ENCODE assay signal across 1 cellular context in genomic region chr16:57600952-57601580, GRCh38.
TF ChIP-seq lines count a peak whose summit lies in the region.

No MANE protein-coding gene starts in this region.

TF ChIP-seq in GM12878, 131 proteins besides CTCF, POLR2A, EP300 and RAD21:
- no peak for TF ChIP-seq ZNF384 (IDR thresholded peaks at IDR 0.05; ENCODE audit: borderline replicate concordance, low read depth, low read length)
- TF ChIP-seq YY1 (IDR thresholded peaks at IDR 0.05; ENCODE audit: low read depth, low read length) = 0 out of 2 replicates have a peak, but pooled peaks have one; percentile 5
- TF ChIP-seq ZNF217 (IDR thresholded peaks at IDR 0.05) = peak; percentile 39; the same call in 1 of the 2 replicates
- no peak for TF ChIP-seq TCF3 (IDR thresholded peaks at IDR 0.05; ENCODE audit: borderline replicate concordance, insufficient read depth, low read depth, low read length)
- TF ChIP-seq ZBTB40 (IDR thresholded peaks at IDR 0.05; ENCODE audit: borderline replicate concordance) = 0 out of 2 replicates have a peak, but pooled peaks have one; percentile 17
- 0 out of 2 replicates have a peak, but pooled peaks have one; percentile 22 for TF ChIP-seq BACH1 (IDR thresholded peaks at IDR 0.05; ENCODE audit: borderline replicate concordance)
- TF ChIP-seq RB1 (IDR thresholded peaks at IDR 0.05; ENCODE audit: borderline replicate concordance) = no peak
- no peak for TF ChIP-seq FOXK2 (IDR thresholded peaks at IDR 0.05)
- no peak for TF ChIP-seq YBX1 (IDR thresholded peaks at IDR 0.05)
